In genomic region chr9:91424403-91425176, GRCh38 we compare ENCODE assay signal across 8 cellular contexts. TPM values are rescaled to one million over a fixed set of nuclear protein-coding genes. Genes with fewer than 3 reads are reported as not detected.
DNase-seq lines count a peak whose midpoint lies in the region; ATAC-seq lines count a peak whose summit lies in the region.

No MANE protein-coding gene starts in this region.

- ATAC-seq in effector memory CD8-positive, alpha-beta T cell (replicated peaks): peak; percentile 40
- no peak for ATAC-seq in GM18520 (IDR thresholded peaks at IDR 0.05; ENCODE audit: unreplicated experiment)

- peaks cover 16% of the 10 kb centered on the region for H3K36me3 Mint-ChIP-seq in effector memory CD8-positive, alpha-beta T cell (ENCODE audit: insufficient read depth)

- DNase-seq in DMS153 (lab: John Stamatoyannopoulos, UW) (peak; percentile 27), H4 (ENCODE audit: low spot score) (peak; percentile 72), NCI-H2227 (lab: John Stamatoyannopoulos, UW; ENCODE audit: unreplicated experiment) (peak; percentile 75), lung microvascular endothelial cell (ENCODE audit: low read depth in 2 of 2) (peak; percentile 77 to 84)
- DNase-seq in activated CD8-positive, alpha-beta memory T cell treated with anti-CD3 and anti-CD28 coated beads for 24 hours: peak; percentile 84
- DNase-seq in effector memory CD8-positive, alpha-beta T cell: peak; percentile 54 to 57 (median 55)
- DNase-seq in stimulated activated CD4-positive, alpha-beta T cell treated with anti-CD3 and anti-CD28 coated beads, TNF-alpha, amount 100 ng/mL, for 48 hours (ENCODE audit: low read depth in 3 of 3): peak in 2 of 3 donors; percentile 61 to 73

- H3K9me3 Mint-ChIP-seq in effector memory CD8-positive, alpha-beta T cell: no peaks in the 10 kb centered on the region

- peaks cover 37 to 43% of the 10 kb centered on the region in 2 donors for H3K4me1 Mint-ChIP-seq in effector memory CD8-positive, alpha-beta T cell (ENCODE audit: low read depth in 2 of 2)

- peaks cover 12 to 18% of the 10 kb centered on the region in 2 donors for H3K27me3 Mint-ChIP-seq in effector memory CD8-positive, alpha-beta T cell

- peak overlapping the region; percentile 88 to 96 for H3K27ac Mint-ChIP-seq in effector memory CD8-positive, alpha-beta T cell

- peak overlapping the region; percentile 95 to 98 for H3K4me3 Mint-ChIP-seq in effector memory CD8-positive, alpha-beta T cell

RNA-seq across cellular contexts. Expression of gene NFIL3, which starts 1.0 kb away (rescaled TPM):
- 7.5 and 13.4 TPM in 2 replicates for total RNA-seq in H4 (2014; rRNA removed; shearing (Covaris generic))
- total RNA-seq in lung microvascular endothelial cell: 2.6 and 4.6 TPM in 2 replicates

Comparison
In these comparisons a context has a peak if more than half of its experiments do, and no peak if none do; other contexts are left out.
1. DNase-seq: peak in every context shown above with its lines; median percentile 84 in activated CD8-positive, alpha-beta memory T cell treated with anti-CD3 and anti-CD28 coated beads for 24 hours; 80 in lung microvascular endothelial cell; 75 in NCI-H2227; 72 in H4; 67 in stimulated activated CD4-positive, alpha-beta T cell treated with anti-CD3 and anti-CD28 coated beads, TNF-alpha, amount 100 ng/mL, for 48 hours; 55 in effector memory CD8-positive, alpha-beta T cell; 27 in DMS153.